ENCODE assay signal across 12 cellular contexts in the genomic region with DNA sequence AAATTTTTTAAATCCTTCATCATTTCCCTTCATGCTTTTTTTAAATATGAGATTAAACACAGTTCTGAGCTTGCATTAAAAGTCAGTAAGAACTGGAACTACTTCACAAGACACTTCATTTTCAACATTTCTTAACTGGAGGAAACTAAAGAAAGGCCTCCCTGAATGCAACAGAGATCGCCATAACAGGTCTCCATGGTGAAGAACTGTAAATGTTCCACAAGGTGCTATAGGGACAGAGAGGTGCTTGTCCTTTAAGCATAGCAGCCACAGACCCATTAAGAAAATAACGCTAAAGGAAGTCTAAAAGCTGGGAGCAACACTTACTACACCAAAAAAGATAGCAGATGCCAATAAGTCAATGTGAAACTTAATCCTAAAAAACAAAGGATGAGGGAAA. TPM values are rescaled to one million over a fixed set of nuclear protein-coding genes. Genes with fewer than 3 reads are reported as not detected.
DNase-seq lines count a peak whose midpoint lies in the region; ATAC-seq and TF ChIP-seq lines count a peak whose summit lies in the region.
"Had no signal": no experiment of that assay in that cellular context is flagged by ENCODE, and none has a peak within 500 bp of the region (broad histone marks: within the 10 kb centered on the region; RNA-seq: fewer than 3 reads in every experiment).

No MANE protein-coding gene starts in this region.

- H3K9me3 ChIP-seq in T-helper 17 cell (ENCODE audit: control insufficient read depth, low read length, poor library complexity, severe bottlenecking): no peaks in the 10 kb centered on the region
- H3K9me3 ChIP-seq: SJCRH30 had no signal

- peak overlapping the region; percentile 21 for H3K4me3 Mint-ChIP-seq in stimulated activated naive CD8-positive, alpha-beta T cell treated with anti-CD3 and anti-CD28 coated beads, Interleukin-15, Interleukin-2, amounts not matched to agents 100 ng/mL and 50 ng/mL, for 24 hours
- peak overlapping the region in 1 of 2 donors; percentile 32 for H3K4me3 Mint-ChIP-seq in stimulated activated naive CD8-positive, alpha-beta T cell treated with anti-CD3 and anti-CD28 coated beads, Interleukin-15, amount 100 ng/mL, for 72 hours
- no peak overlapping the region for H3K4me3 Mint-ChIP-seq in chondrocyte (ENCODE audit: unreplicated experiment)
- no peak overlapping the region for H3K4me3 Mint-ChIP-seq in T-helper 17 cell
- H3K4me3 Mint-ChIP-seq: CD4-positive, alpha-beta memory T cell had no signal

- peak overlapping the region; percentile 24 for H3K27ac Mint-ChIP-seq in stimulated activated naive CD8-positive, alpha-beta T cell treated with anti-CD3 and anti-CD28 coated beads, Interleukin-15, Interleukin-2, amounts not matched to agents 100 ng/mL and 50 ng/mL, for 24 hours
- H3K27ac Mint-ChIP-seq in stimulated activated naive CD8-positive, alpha-beta T cell treated with anti-CD3 and anti-CD28 coated beads, Interleukin-15, amount 100 ng/mL, for 72 hours: no peak overlapping the region
- H3K27ac Mint-ChIP-seq in chondrocyte (ENCODE audit: unreplicated experiment) (peak overlapping the region; percentile 64), T-helper 17 cell (no peak overlapping the region)

- peaks cover 5% of the 10 kb centered on the region for H3K36me3 Mint-ChIP-seq in stimulated activated naive CD8-positive, alpha-beta T cell treated with anti-CD3 and anti-CD28 coated beads, Interleukin-15, Interleukin-2, amounts not matched to agents 100 ng/mL and 50 ng/mL, for 24 hours (ENCODE audit: low read depth)
- H3K36me3 Mint-ChIP-seq in chondrocyte (ENCODE audit: low read depth): no peaks in the 10 kb centered on the region
- H3K36me3 Mint-ChIP-seq in T-helper 17 cell (ENCODE audit: low read depth): no peaks in the 10 kb centered on the region

- DNase-seq in stimulated activated naive CD8-positive, alpha-beta T cell treated with anti-CD3 and anti-CD28 coated beads, Interleukin-15, amount 100 ng/mL, for 72 hours: no peak
- DNase-seq in chondrocyte (ENCODE audit: low spot score) (no peak), T-helper 17 cell (no peak), 8988T (no peak), AML-193 (lab: John Stamatoyannopoulos, UW) (no peak), DMS79 (lab: John Stamatoyannopoulos, UW) (no peak)
- DNase-seq: activated CD8-positive, alpha-beta memory T cell treated with anti-CD3 and anti-CD28 coated beads, Interleukin-2, amount 50 U/mL, for 48 hours; CD4-positive, alpha-beta memory T cell; kidney; SJCRH30 had no signal

- no peaks in the 10 kb centered on the region for H3K27me3 Mint-ChIP-seq in stimulated activated naive CD8-positive, alpha-beta T cell treated with anti-CD3 and anti-CD28 coated beads, Interleukin-15, Interleukin-2, amounts not matched to agents 100 ng/mL and 50 ng/mL, for 24 hours
- no peaks in the 10 kb centered on the region for H3K27me3 Mint-ChIP-seq in stimulated activated naive CD8-positive, alpha-beta T cell treated with anti-CD3 and anti-CD28 coated beads, Interleukin-15, amount 100 ng/mL, for 72 hours
- H3K27me3 Mint-ChIP-seq in chondrocyte (ENCODE audit: low read depth): no peaks in the 10 kb centered on the region
- H3K27me3 Mint-ChIP-seq in T-helper 17 cell: no peaks in the 10 kb centered on the region
- H3K27me3 Mint-ChIP-seq: CD4-positive, alpha-beta memory T cell had no signal

- ATAC-seq in stimulated activated naive CD8-positive, alpha-beta T cell treated with anti-CD3 and anti-CD28 coated beads, Interleukin-15, amount 100 ng/mL, for 72 hours: no peak
- ATAC-seq in HG02981 (IDR thresholded peaks at IDR 0.05; ENCODE audit: unreplicated experiment): peak; percentile 50
- ATAC-seq in T-helper 17 cell: no peak

- no peak for TF ChIP-seq CTCF in chondrocyte (IDR thresholded peaks at IDR 0.05)

- H3K4me1 Mint-ChIP-seq in stimulated activated naive CD8-positive, alpha-beta T cell treated with anti-CD3 and anti-CD28 coated beads, Interleukin-15, Interleukin-2, amounts not matched to agents 100 ng/mL and 50 ng/mL, for 24 hours (ENCODE audit: low read depth): peaks cover 43% of the 10 kb centered on the region
- H3K4me1 Mint-ChIP-seq in stimulated activated naive CD8-positive, alpha-beta T cell treated with anti-CD3 and anti-CD28 coated beads, Interleukin-15, amount 100 ng/mL, for 72 hours: peaks cover 38% of the 10 kb centered on the region
- H3K4me1 Mint-ChIP-seq in chondrocyte (ENCODE audit: low read depth) (peaks cover 40% of the 10 kb centered on the region), T-helper 17 cell (peaks cover 26% of the 10 kb centered on the region)

- H3K9me3 Mint-ChIP-seq in stimulated activated naive CD8-positive, alpha-beta T cell treated with anti-CD3 and anti-CD28 coated beads, Interleukin-15, Interleukin-2, amounts not matched to agents 100 ng/mL and 50 ng/mL, for 24 hours: no peaks in the 10 kb centered on the region
- H3K9me3 Mint-ChIP-seq in stimulated activated naive CD8-positive, alpha-beta T cell treated with anti-CD3 and anti-CD28 coated beads, Interleukin-15, amount 100 ng/mL, for 72 hours: no peaks in the 10 kb centered on the region
- H3K9me3 Mint-ChIP-seq in chondrocyte (ENCODE audit: low read depth): no peaks in the 10 kb centered on the region
- H3K9me3 Mint-ChIP-seq: CD4-positive, alpha-beta memory T cell had no signal

RNA-seq across cellular contexts. Expression of a gene that starts 8.5 kb away (rescaled TPM):
- 33.5 to 34.8 TPM (median 34.7 TPM) in 3 replicates for total RNA-seq in chondrocyte
- total RNA-seq in T-helper 17 cell: 10 to 100 TPM; 11.2 to 12.2 TPM

Comparison
In these comparisons a context has a peak if more than half of its experiments do, and no peak if none do; other contexts are left out.
1. H3K27ac Mint-ChIP-seq: peak in stimulated activated naive CD8-positive, alpha-beta T cell treated with anti-CD3 and anti-CD28 coated beads, Interleukin-15, Interleukin-2, amounts not matched to agents 100 ng/mL and 50 ng/mL, for 24 hours (single experiment) and chondrocyte (single experiment); none in stimulated activated naive CD8-positive, alpha-beta T cell treated with anti-CD3 and anti-CD28 coated beads, Interleukin-15, amount 100 ng/mL, for 72 hours (0 of 2) and T-helper 17 cell (single experiment).